ENCODE assay signal across 10 cellular contexts in genomic region chr10:97683556-97684357, GRCh38. TPM values are rescaled to one million over a fixed set of nuclear protein-coding genes. Genes with fewer than 3 reads are reported as not detected.
DNase-seq lines count a peak whose midpoint lies in the region; ATAC-seq, FAIRE-seq and TF ChIP-seq lines count a peak whose summit lies in the region.
"Had no signal": no experiment of that assay in that cellular context is flagged by ENCODE, and none has a peak within 500 bp of the region (broad histone marks: within the 10 kb centered on the region; RNA-seq: fewer than 3 reads in every experiment).

No MANE protein-coding gene starts in this region.

- intact Hi-C loops in pancreas (cut with DNase I): loop anchor here in 1 of 3 donors (10.0 kb wide), 1 partner anchor 51 kb away; the partner anchor contains the start of gene ZFYVE27

- peak; percentile 67 for DNase-seq in EH (ENCODE audit: low read depth)
- DNase-seq in Peyer's patch: peak in 2 of 3 donors; percentile 60 to 64
- DNase-seq in epithelial cell of proximal tubule (ENCODE audit: low read depth): no peak
- peak in 1 of 6 donors; percentile 37 for DNase-seq in pancreas
- no peak for DNase-seq in cerebellum (ENCODE audit: low spot score)
- no peak for DNase-seq in inferior parietal cortex (ENCODE audit: extremely low spot score)
- DNase-seq: NCI-H1694 treated with DMSO at 0.1 percent for 48 hours had no signal

- FAIRE-seq in pancreas (lab: Jason Lieb, UNC): no peak
- FAIRE-seq: GM18507 had no signal

- peaks cover 0 to 55% (median 5%) of the 10 kb centered on the region in 4 donors for H3K4me1 ChIP-seq in Peyer's patch
- H3K4me1 ChIP-seq in pancreas: peaks cover 15 to 42% (median 19%) of the 10 kb centered on the region in 3 donors

- ATAC-seq in pancreas: peak in 1 of 4 donors; percentile 7
- ATAC-seq in GM21367 (IDR thresholded peaks at IDR 0.05; ENCODE audit: unreplicated experiment): no peak
- ATAC-seq in HG02610 (IDR thresholded peaks at IDR 0.05; ENCODE audit: unreplicated experiment): no peak

- H3K27ac ChIP-seq in Peyer's patch (peak overlapping the region in 3 of 4 donors; percentile 83 to 97 (median 92)), pancreas (peak overlapping the region; percentile 17 to 63 (median 54))

- no peak for TF ChIP-seq POLR2A in Peyer's patch (IDR thresholded peaks at IDR 0.05)

- peaks cover 0 to 11% (median 0%) of the 10 kb centered on the region in 3 donors for H3K36me3 ChIP-seq in Peyer's patch
- peaks cover 0 to 8% (median 0%) of the 10 kb centered on the region in 3 donors for H3K36me3 ChIP-seq in pancreas

- H3K27me3 ChIP-seq in Peyer's patch (no peaks in the 10 kb centered on the region), pancreas (no peaks in the 10 kb centered on the region)

- TF ChIP-seq CTCF in Peyer's patch (IDR thresholded peaks at IDR 0.05) (peak in 2 of 6 experiments; percentile 5 to 14), epithelial cell of proximal tubule (conservative IDR thresholded peaks at IDR 0.05; ENCODE audit: low read depth, low read length) (peak; percentile 17), pancreas (IDR thresholded peaks at IDR 0.05) (no peak)

- H3K4me3 ChIP-seq in Peyer's patch (peak overlapping the region in 2 of 4 donors; percentile 79 to 92), epithelial cell of proximal tubule (ENCODE audit: low read depth, low read length) (peak overlapping the region; percentile 11), pancreas (peak overlapping the region in 1 of 4 donors; percentile 10)

- no peaks in the 10 kb centered on the region for H3K9me3 ChIP-seq in Peyer's patch
- no peaks in the 10 kb centered on the region for H3K9me3 ChIP-seq in pancreas

- WGBS in pancreas, 2 donors: 19 to 31% methylated on average over 9 of the region's 9 CpGs

RNA-seq across cellular contexts. Expression of gene AVPI1, which starts 3.3 kb away (rescaled TPM):
- total RNA-seq in Peyer's patch (10 to 100 TPM; 15.7 to 66.5 (median 47.4) TPM), epithelial cell of proximal tubule (6.5 and 12.0 TPM in 2 replicates), pancreas (1 to 10 TPM; 3.7 to 6.2 (median 4.6) TPM), cerebellum (1.3 TPM)
- 1 to 10 TPM; 4.1 to 9.1 TPM for polyA plus RNA-seq in pancreas

RNA-seq across cellular contexts. Expression of gene MARVELD1, which starts 29.8 kb away (rescaled TPM):
- total RNA-seq in Peyer's patch: 10 to 100 TPM in 1 of 4 donors, 1 to 10 TPM in 3; 3.5 to 10.3 (median 7.1) TPM
- 21.2 and 30.5 TPM in 2 replicates for total RNA-seq in epithelial cell of proximal tubule
- 10 to 100 TPM in 1 of 6 donors, 1 to 10 TPM in 5; 1.8 to 11.8 (median 3.6) TPM for total RNA-seq in pancreas
- polyA plus RNA-seq in pancreas: 1 to 10 TPM; 3.8 to 7.1 TPM
- total RNA-seq in cerebellum: 3.6 TPM

RNA-seq across cellular contexts. Expression of gene PI4K2A, which starts 43.3 kb away (rescaled TPM):
- 10 to 100 TPM; 11.6 to 23.5 (median 19.4) TPM for total RNA-seq in Peyer's patch
- 14.0 and 28.6 TPM in 2 replicates for total RNA-seq in epithelial cell of proximal tubule
- total RNA-seq in pancreas: 1 to 10 TPM; 2.2 to 8.9 (median 3.4) TPM
- polyA plus RNA-seq in pancreas: 1 to 10 TPM; 3.4 to 5.4 TPM
- 8.7 TPM for total RNA-seq in cerebellum

RNA-seq across cellular contexts. Expression of gene MORN4, which starts 50.5 kb away (rescaled TPM):
- 1 to 10 TPM in 1 of 4 donors, under 1 TPM in 2, not detected in 1; 0.35 to 1.4 (median 0.54) TPM for total RNA-seq in Peyer's patch
- total RNA-seq in epithelial cell of proximal tubule: 3.6 and 5.7 TPM in 2 replicates
- 1 to 10 TPM; 3.3 to 6.4 (median 4.5) TPM for total RNA-seq in pancreas
- polyA plus RNA-seq in pancreas: 1 to 10 TPM; 4.8 to 8.9 TPM
- total RNA-seq in cerebellum: 19.6 TPM

RNA-seq across cellular contexts. Expression of gene ZFYVE27, which starts 53.2 kb away (rescaled TPM):
- total RNA-seq in Peyer's patch (100 to 1,000 TPM in 1 of 4 donors, 10 to 100 TPM in 3; 61.1 to 121 (median 89.3) TPM), epithelial cell of proximal tubule (13.5 and 23.6 TPM in 2 replicates), pancreas (10 to 100 TPM; 11.9 to 23.6 (median 14.3) TPM), cerebellum (38.5 TPM)
- 10 to 100 TPM; 22.3 to 34.9 TPM for polyA plus RNA-seq in pancreas

Comparison
In these comparisons a context has a peak if more than half of its experiments do, and no peak if none do; other contexts are left out.
1. DNase-seq: peak in EH (single experiment) and Peyer's patch (2 of 3); none in epithelial cell of proximal tubule (single experiment), cerebellum (single experiment) and inferior parietal cortex (single experiment).